24 cellular contexts compared by ENCODE assay signal in the genomic region with DNA sequence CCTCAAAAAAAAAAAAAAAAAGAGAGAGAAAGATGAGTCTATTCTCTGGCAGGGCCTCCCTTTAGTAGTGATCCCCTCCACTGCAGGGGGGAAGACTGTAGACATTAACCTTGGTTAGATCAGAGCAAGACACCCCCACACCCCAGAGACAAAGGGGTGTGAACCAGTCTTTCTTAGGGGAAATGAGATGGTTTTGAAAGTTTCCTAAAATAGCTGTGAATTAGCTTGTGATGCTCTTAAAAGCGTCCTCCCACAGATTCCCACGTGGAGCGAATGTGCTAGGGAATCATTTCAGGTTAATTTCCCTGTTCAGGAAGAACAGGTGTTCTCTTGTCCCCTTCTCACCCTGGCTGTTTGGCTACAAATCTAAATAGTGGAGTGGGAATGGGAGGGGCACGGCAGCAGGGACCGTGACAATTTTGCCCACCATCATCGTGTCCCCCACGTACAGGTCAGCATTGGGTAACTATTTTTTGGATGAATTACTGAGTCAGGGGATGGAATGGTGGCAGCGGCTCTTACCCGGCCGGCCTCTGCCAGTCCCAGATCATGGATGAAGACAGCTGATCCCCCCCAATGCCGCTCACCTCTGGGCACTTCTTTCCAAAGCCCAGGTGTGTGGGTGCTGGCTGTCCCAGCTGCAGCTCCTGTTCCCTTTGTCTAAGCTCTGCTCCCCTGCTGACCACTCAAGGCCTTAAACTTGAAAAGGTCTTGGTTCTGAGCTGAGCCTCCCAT.
DNase-seq lines count a peak whose midpoint lies in the region; TF ChIP-seq lines count a peak whose summit lies in the region.
"Had no signal": no experiment of that assay in that cellular context is flagged by ENCODE, and none has a peak within 500 bp of the region (broad histone marks: within the 10 kb centered on the region; RNA-seq: fewer than 3 reads in every experiment).

No MANE protein-coding gene starts in this region.

- H4K20me1 ChIP-seq in BLaER1 treated with 17β-estradiol and CSF1 and Interleukin-3, amounts not matched to agents 10 nM and 100 nM, result no peaks in the 10 kb centered on the region

- H3K9ac ChIP-seq in BLaER1 treated with 17β-estradiol and CSF1 and Interleukin-3, amounts not matched to agents 10 nM and 100 nM, result peak overlapping the region in 4 of 11 experiments; percentile 21 to 59 (median 46); a peak in 4 of 22 replicates
- H3K9ac ChIP-seq: KMS-11 had no signal

- DNase-seq in left kidney (ENCODE audit: low read depth, low spot score) (peak; percentile 28), putamen (ENCODE audit: low spot score) (peak; percentile 83), NCI-H82 treated with DMSO at 0.1 percent for 48 hours (lab: John Stamatoyannopoulos, UW; ENCODE audit: unreplicated experiment) (no peak), pons (ENCODE audit: low spot score) (no peak)
- DNase-seq in effector CD4-positive, alpha-beta T cell, result no peak
- DNase-seq: activated naive CD4-positive, alpha-beta T cell treated with anti-CD3 and anti-CD28 coated beads, Interleukin-2, amount 10 ng/mL, durations not matched to agents 7 days and 5 days; adrenal gland; CD8-positive, alpha-beta memory T cell; DMS 273 treated with DMSO at 0.1 percent for 48 hours; dorsolateral prefrontal cortex; gastrocnemius medialis; H9; MM.1S; NCI-H1105 treated with DMSO at 0.1 percent for 48 hours; NCI-H2029 treated with DMSO at 0.1 percent for 48 hours; NCI-H226; NCI-H526 treated with DMSO at 0.1 percent for 48 hours; SHP77 treated with DMSO at 0.1 percent for 48 hours; stimulated activated CD4-positive, alpha-beta T cell treated with anti-CD3 and anti-CD28 coated beads, Interleukin-12 subunit alpha, Interleukin-12 subunit beta, amount 100 ng/mL, for 4 hours; stimulated activated CD4-positive, alpha-beta T cell treated with anti-CD3 and anti-CD28 coated beads, Interleukin-4, amount 100 ng/mL, for 1 hour had no signal

- peaks cover 7 to 55% (median 39%) of the 10 kb centered on the region in 10 experiments; a peak in 19 of 20 replicates for H3K4me1 ChIP-seq in BLaER1 treated with 17β-estradiol and CSF1 and Interleukin-3, amounts not matched to agents 10 nM and 100 nM
- H3K4me1 ChIP-seq: gastrocnemius medialis had no signal

- peak overlapping the region in 1 of 10 experiments; percentile 22; a peak in 1 of 20 replicates for H3K4me3 ChIP-seq in BLaER1 treated with 17β-estradiol and CSF1 and Interleukin-3, amounts not matched to agents 10 nM and 100 nM
- H3K4me3 ChIP-seq: adrenal gland, dorsolateral prefrontal cortex, gastrocnemius medialis, lung had no signal

- H3K9me3 ChIP-seq in BLaER1 treated with 17β-estradiol and CSF1 and Interleukin-3, amounts not matched to agents 10 nM and 100 nM (replicated peaks in 1 of 11), result peaks cover 0 to 6% (median 4%) of the 10 kb centered on the region in 11 experiments; a peak in 7 of 22 replicates
- H3K9me3 ChIP-seq: adrenal gland, gastrocnemius medialis had no signal

- H3K27me3 ChIP-seq in BLaER1 treated with 17β-estradiol and CSF1 and Interleukin-3, amounts not matched to agents 10 nM and 100 nM, result no peaks in the 10 kb centered on the region
- H3K27me3 ChIP-seq: adrenal gland, gastrocnemius medialis had no signal

- TF ChIP-seq CTCF in VCaP (conservative IDR thresholded peaks at IDR 0.05), result no peak

- H3K27ac ChIP-seq in BLaER1 treated with 17β-estradiol and CSF1 and Interleukin-3, amounts not matched to agents 10 nM and 100 nM, result peak overlapping the region in 3 of 11 experiments; percentile 28 to 65 (median 64); a peak in 5 of 22 replicates
- peak overlapping the region; percentile 42; the same call in 1 of the 2 replicates for H3K27ac ChIP-seq in VCaP
- H3K27ac ChIP-seq: adrenal gland, gastrocnemius medialis, KMS-11 had no signal

- no peaks in the 10 kb centered on the region for H3K36me3 ChIP-seq in BLaER1 treated with 17β-estradiol and CSF1 and Interleukin-3, amounts not matched to agents 10 nM and 100 nM
- H3K36me3 ChIP-seq: adrenal gland, gastrocnemius medialis had no signal

- peak overlapping the region; percentile 56 to 92 (median 80); a peak in 20 of 22 replicates for H3K4me2 ChIP-seq in BLaER1 treated with 17β-estradiol and CSF1 and Interleukin-3, amounts not matched to agents 10 nM and 100 nM
- H3K4me2 ChIP-seq: KMS-11 had no signal

Comparison
In these comparisons a context has a peak if more than half of its experiments do, and no peak if none do; other contexts are left out.
1. DNase-seq: peak in left kidney (single experiment) and putamen (single experiment); none in effector CD4-positive, alpha-beta T cell (single experiment), NCI-H82 treated with DMSO at 0.1 percent for 48 hours (single experiment) and pons (single experiment).